Comparison of ENCODE assay signal across 21 cellular contexts in the genomic region with DNA sequence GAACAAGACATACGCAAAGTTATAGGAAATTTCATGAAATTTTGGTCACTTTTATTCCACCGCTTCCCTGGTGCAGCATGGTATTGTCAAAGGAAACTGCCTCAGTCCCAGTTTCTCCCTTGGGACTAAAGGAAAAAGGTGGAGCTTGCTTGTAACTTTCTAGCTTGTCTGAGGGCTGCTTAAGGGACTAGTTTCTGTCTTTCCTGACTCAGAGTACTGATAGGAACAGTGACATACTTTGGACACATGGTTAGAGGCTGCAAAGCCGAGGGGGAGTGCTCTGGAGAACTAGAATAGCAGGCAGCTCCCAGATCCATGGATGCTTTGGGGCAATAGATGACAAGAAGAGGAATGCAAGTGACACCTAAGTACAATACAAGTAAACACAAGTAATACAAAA.
A peak's percentile ranks its signal among the peaks of the same experiment; 100 is the strongest.
DNase-seq lines count a peak whose midpoint lies in the region; ATAC-seq and TF ChIP-seq lines count a peak whose summit lies in the region.
"Had no signal": no experiment of that assay in that cellular context is flagged by ENCODE, and none has a peak within 500 bp of the region (broad histone marks: within the 10 kb centered on the region; RNA-seq: fewer than 3 reads in every experiment).

No MANE protein-coding gene starts in this region.

- DNase-seq in activated T-cell treated with anti-CD3 and anti-CD28 coated beads, Interleukin-2, amount 50 U/mL, for 72 hours, result no peak
- no peak for DNase-seq in activated T-cell treated with anti-CD3 and anti-CD28 coated beads, Interleukin-2, amount 50 U/mL, for 4 hours
- DNase-seq in activated CD8-positive, alpha-beta T cell treated with anti-CD3 and anti-CD28 coated beads for 36 hours, result no peak
- DNase-seq in glutamatergic neuron (no peak), GM03348 (ENCODE audit: low spot score) (no peak), D341Med (ENCODE audit: low spot score) (no peak)
- no peak for DNase-seq in stimulated activated effector memory CD8-positive, alpha-beta T cell treated with anti-CD3 and anti-CD28 coated beads, Interleukin-12 subunit alpha, Interleukin-12 subunit beta, amount 100 ng/mL, for 72 hours (ENCODE audit: low spot score in 2 of 2)
- DNase-seq: activated CD4-positive, alpha-beta T cell treated with anti-CD3 and anti-CD28 coated beads for 4 hours; cortex of kidney; DMS 273 treated with DMSO at 0.1 percent for 48 hours; mesenchymal stem cell; NCI-H1105 treated with DMSO at 0.1 percent for 48 hours; NCI-H2029 treated with DMSO at 0.1 percent for 48 hours; NCI-H345; pancreas; stimulated activated CD4-positive, alpha-beta T cell treated with anti-CD3 and anti-CD28 coated beads, Interleukin-15, amount 100 ng/mL, for 24 hours; substantia nigra; SW 1271 had no signal

- TF ChIP-seq CTCF in activated CD8-positive, alpha-beta T cell treated with anti-CD3 and anti-CD28 coated beads for 36 hours (IDR thresholded peaks at IDR 0.05), result no peak
- TF ChIP-seq CTCF in glutamatergic neuron (IDR thresholded peaks at IDR 0.05; ENCODE audit: partially characterized antibody, unreplicated experiment), result no peak

- H3K4me1 Mint-ChIP-seq in activated T-cell treated with anti-CD3 and anti-CD28 coated beads, Interleukin-2, amount 50 U/mL, for 72 hours (ENCODE audit: low read depth), result peaks cover 53% of the 10 kb centered on the region
- peaks cover 39% of the 10 kb centered on the region for H3K4me1 Mint-ChIP-seq in activated T-cell treated with anti-CD3 and anti-CD28 coated beads, Interleukin-2, amount 50 U/mL, for 4 hours (ENCODE audit: low read depth)
- H3K4me1 Mint-ChIP-seq in activated CD8-positive, alpha-beta T cell treated with anti-CD3 and anti-CD28 coated beads for 36 hours (ENCODE audit: low read depth), result peaks cover 37% of the 10 kb centered on the region
- H3K4me1 Mint-ChIP-seq in glutamatergic neuron (ENCODE audit: low read depth, unreplicated experiment), result no peaks in the 10 kb centered on the region
- peaks cover 35% of the 10 kb centered on the region for H3K4me1 Mint-ChIP-seq in stimulated activated effector memory CD8-positive, alpha-beta T cell treated with anti-CD3 and anti-CD28 coated beads, Interleukin-12 subunit alpha, Interleukin-12 subunit beta, amount 100 ng/mL, for 72 hours

- peaks cover 7 to 10% of the 10 kb centered on the region in 2 donors for H3K9me3 Mint-ChIP-seq in activated T-cell treated with anti-CD3 and anti-CD28 coated beads, Interleukin-2, amount 50 U/mL, for 72 hours
- H3K9me3 Mint-ChIP-seq in activated T-cell treated with anti-CD3 and anti-CD28 coated beads, Interleukin-2, amount 50 U/mL, for 4 hours, result peaks cover 12% of the 10 kb centered on the region
- peaks cover 23% of the 10 kb centered on the region for H3K9me3 Mint-ChIP-seq in activated CD8-positive, alpha-beta T cell treated with anti-CD3 and anti-CD28 coated beads for 36 hours
- H3K9me3 Mint-ChIP-seq in glutamatergic neuron (ENCODE audit: unreplicated experiment), result peaks cover 7% of the 10 kb centered on the region
- peaks cover 8% of the 10 kb centered on the region for H3K9me3 Mint-ChIP-seq in stimulated activated effector memory CD8-positive, alpha-beta T cell treated with anti-CD3 and anti-CD28 coated beads, Interleukin-12 subunit alpha, Interleukin-12 subunit beta, amount 100 ng/mL, for 72 hours

- CTCF ChIA-PET in activated CD8-positive, alpha-beta T cell treated with anti-CD3 and anti-CD28 coated beads for 36 hours (lab: Charles Lee), result no interaction called here

- H3K4me3 Mint-ChIP-seq in activated T-cell treated with anti-CD3 and anti-CD28 coated beads, Interleukin-2, amount 50 U/mL, for 72 hours, result no peak overlapping the region
- no peak overlapping the region for H3K4me3 Mint-ChIP-seq in activated T-cell treated with anti-CD3 and anti-CD28 coated beads, Interleukin-2, amount 50 U/mL, for 4 hours
- no peak overlapping the region for H3K4me3 Mint-ChIP-seq in activated CD8-positive, alpha-beta T cell treated with anti-CD3 and anti-CD28 coated beads for 36 hours
- no peak overlapping the region for H3K4me3 Mint-ChIP-seq in glutamatergic neuron (ENCODE audit: unreplicated experiment)
- no peak overlapping the region for H3K4me3 Mint-ChIP-seq in stimulated activated effector memory CD8-positive, alpha-beta T cell treated with anti-CD3 and anti-CD28 coated beads, Interleukin-12 subunit alpha, Interleukin-12 subunit beta, amount 100 ng/mL, for 72 hours

- POLR2A ChIA-PET in activated CD8-positive, alpha-beta T cell treated with anti-CD3 and anti-CD28 coated beads for 36 hours (lab: Charles Lee), result interaction anchor here (1.3 kb wide), 1 partner anchor 137 kb away, joined by 3 read pairs; a partner anchor contains a TSS

- intact Hi-C loops in activated CD8-positive, alpha-beta T cell treated with anti-CD3 and anti-CD28 coated beads for 36 hours (cut with micrococcal nuclease), result no loop called here

- H3K27ac Mint-ChIP-seq in activated T-cell treated with anti-CD3 and anti-CD28 coated beads, Interleukin-2, amount 50 U/mL, for 72 hours, result peak overlapping the region; percentile 61
- peak overlapping the region; percentile 50 for H3K27ac Mint-ChIP-seq in activated CD8-positive, alpha-beta T cell treated with anti-CD3 and anti-CD28 coated beads for 36 hours
- peak overlapping the region; percentile 3 for H3K27ac Mint-ChIP-seq in glutamatergic neuron (ENCODE audit: unreplicated experiment)
- peak overlapping the region; percentile 44 for H3K27ac Mint-ChIP-seq in stimulated activated effector memory CD8-positive, alpha-beta T cell treated with anti-CD3 and anti-CD28 coated beads, Interleukin-12 subunit alpha, Interleukin-12 subunit beta, amount 100 ng/mL, for 72 hours

- peaks cover 31 to 60% of the 10 kb centered on the region in 2 donors for H3K36me3 Mint-ChIP-seq in activated T-cell treated with anti-CD3 and anti-CD28 coated beads, Interleukin-2, amount 50 U/mL, for 72 hours (ENCODE audit: insufficient read depth in 2 of 2)
- H3K36me3 Mint-ChIP-seq in activated T-cell treated with anti-CD3 and anti-CD28 coated beads, Interleukin-2, amount 50 U/mL, for 4 hours (ENCODE audit: insufficient read depth), result peaks cover 72% of the 10 kb centered on the region
- peaks cover 82% of the 10 kb centered on the region for H3K36me3 Mint-ChIP-seq in activated CD8-positive, alpha-beta T cell treated with anti-CD3 and anti-CD28 coated beads for 36 hours (ENCODE audit: low read depth)
- peaks cover 28% of the 10 kb centered on the region for H3K36me3 Mint-ChIP-seq in glutamatergic neuron (ENCODE audit: unreplicated experiment)
- peaks cover 93% of the 10 kb centered on the region for H3K36me3 Mint-ChIP-seq in stimulated activated effector memory CD8-positive, alpha-beta T cell treated with anti-CD3 and anti-CD28 coated beads, Interleukin-12 subunit alpha, Interleukin-12 subunit beta, amount 100 ng/mL, for 72 hours

- no peaks in the 10 kb centered on the region for H3K27me3 Mint-ChIP-seq in activated T-cell treated with anti-CD3 and anti-CD28 coated beads, Interleukin-2, amount 50 U/mL, for 72 hours (ENCODE audit: low read depth)
- no peaks in the 10 kb centered on the region for H3K27me3 Mint-ChIP-seq in activated T-cell treated with anti-CD3 and anti-CD28 coated beads, Interleukin-2, amount 50 U/mL, for 4 hours (ENCODE audit: low read depth)
- no peaks in the 10 kb centered on the region for H3K27me3 Mint-ChIP-seq in activated CD8-positive, alpha-beta T cell treated with anti-CD3 and anti-CD28 coated beads for 36 hours
- peaks cover 2% of the 10 kb centered on the region for H3K27me3 Mint-ChIP-seq in glutamatergic neuron (ENCODE audit: unreplicated experiment)

- no peak for ATAC-seq in activated T-cell treated with anti-CD3 and anti-CD28 coated beads, Interleukin-2, amount 50 U/mL, for 72 hours (replicated peaks in 1 of 2)
- ATAC-seq in activated T-cell treated with anti-CD3 and anti-CD28 coated beads, Interleukin-2, amount 50 U/mL, for 4 hours, result no peak
- ATAC-seq in activated CD8-positive, alpha-beta T cell treated with anti-CD3 and anti-CD28 coated beads for 36 hours, result no peak
- ATAC-seq in stimulated activated effector memory CD8-positive, alpha-beta T cell treated with anti-CD3 and anti-CD28 coated beads, Interleukin-12 subunit alpha, Interleukin-12 subunit beta, amount 100 ng/mL, for 72 hours, result no peak
- no peak for ATAC-seq in GM21619 (IDR thresholded peaks at IDR 0.05; ENCODE audit: unreplicated experiment)
- ATAC-seq: pancreas, Right ventricle myocardium inferior, sciatic nerve had no signal

Comparison
In these comparisons a context has a peak if more than half of its experiments do, and no peak if none do; other contexts are left out.
1. H3K27ac Mint-ChIP-seq: peak in every context shown above with its lines; median percentile 61 in activated T-cell treated with anti-CD3 and anti-CD28 coated beads, Interleukin-2, amount 50 U/mL, for 72 hours; 50 in activated CD8-positive, alpha-beta T cell treated with anti-CD3 and anti-CD28 coated beads for 36 hours; 44 in stimulated activated effector memory CD8-positive, alpha-beta T cell treated with anti-CD3 and anti-CD28 coated beads, Interleukin-12 subunit alpha, Interleukin-12 subunit beta, amount 100 ng/mL, for 72 hours; 3 in glutamatergic neuron.